12 cellular contexts compared by ENCODE assay signal in genomic region chr14:103105580-103106168, GRCh38. TPM values are rescaled to one million over a fixed set of nuclear protein-coding genes. Genes with fewer than 3 reads are reported as not detected.
DNase-seq lines count a peak whose midpoint lies in the region; ATAC-seq, FAIRE-seq and TF ChIP-seq lines count a peak whose summit lies in the region.
"Had no signal": no experiment of that assay in that cellular context is flagged by ENCODE, and none has a peak within 500 bp of the region (broad histone marks: within the 10 kb centered on the region; RNA-seq: fewer than 3 reads in every experiment).

No MANE protein-coding gene starts in this region.

- H3K4me3 ChIP-seq in endodermal cell (ENCODE audit: low read length): no peak overlapping the region
- no peak overlapping the region for H3K4me3 ChIP-seq in esophagus muscularis mucosa

- DNase-seq in DMS 273 (lab: John Stamatoyannopoulos, UW; ENCODE audit: unreplicated experiment): peak; percentile 65
- DNase-seq in H54 (ENCODE audit: insufficient read length, low spot score): no peak
- peak; percentile 33 to 72 for DNase-seq in NCI-H526 (lab: John Stamatoyannopoulos, UW)
- DNase-seq in endodermal cell: peak; percentile 66
- DNase-seq in esophagus muscularis mucosa (ENCODE audit: extremely low spot score): no peak
- DNase-seq in C1 segment of cervical spinal cord (lab: John Stamatoyannopoulos, UW): no peak
- no peak for DNase-seq in NCI-H128 (lab: John Stamatoyannopoulos, UW; ENCODE audit: unreplicated experiment)

- H3K4me3 Mint-ChIP-seq in endodermal cell: no peak overlapping the region

- H3K36me3 ChIP-seq in endodermal cell (ENCODE audit: control insufficient read depth, insufficient read depth, low read length) (no peaks in the 10 kb centered on the region), esophagus muscularis mucosa (no peaks in the 10 kb centered on the region)

- no peaks in the 10 kb centered on the region for H3K9me3 ChIP-seq in endodermal cell (ENCODE audit: control insufficient read depth, low read length)
- no peaks in the 10 kb centered on the region for H3K9me3 ChIP-seq in esophagus muscularis mucosa

- peaks cover 3% of the 10 kb centered on the region for H3K9me3 Mint-ChIP-seq in endodermal cell

- 82 to 90% methylated on average over 10 of the region's 10 CpGs for WGBS in endodermal cell (ENCODE audit: insufficient coverage in 1 of 2, insufficient read length in 1 of 2), 2 experiments
- WGBS in esophagus muscularis mucosa: 71% methylated on average over 4 of the region's 10 CpGs

- TF ChIP-seq EP300 in esophagus muscularis mucosa (IDR thresholded peaks at IDR 0.05): no peak

- intact Hi-C loops in esophagus muscularis mucosa (cut with DNase I): loop anchor here (2.0 to 5.0 kb wide), 3 partner anchors 37 to 187 kb away; no protein-coding TSS in a partner anchor

- FAIRE-seq in H54 (lab: Jason Lieb, UNC): no peak
- FAIRE-seq: endometrium, G401.6 had no signal

- 0 out of 2 replicates have a peak, but pooled peaks have one; percentile 6 for TF ChIP-seq POLR2A in H54 (IDR thresholded peaks at IDR 0.05; ENCODE audit: low read depth, low read length)
- TF ChIP-seq POLR2A in esophagus muscularis mucosa (IDR thresholded peaks at IDR 0.05; ENCODE audit: low read depth): no peak

- H3K4me1 Mint-ChIP-seq in endodermal cell: peaks cover 13% of the 10 kb centered on the region

- no peak for ATAC-seq in GM18498 (IDR thresholded peaks at IDR 0.05; ENCODE audit: unreplicated experiment)

- peaks cover 52% of the 10 kb centered on the region for H3K27me3 Mint-ChIP-seq in endodermal cell (ENCODE audit: insufficient read depth)

- TF ChIP-seq CTCF in endodermal cell (conservative IDR thresholded peaks at IDR 0.05) (peak; percentile 26), esophagus muscularis mucosa (IDR thresholded peaks at IDR 0.05) (no peak)

- peaks cover 26% of the 10 kb centered on the region for H3K27me3 ChIP-seq in endodermal cell (ENCODE audit: control insufficient read depth, insufficient read depth, low read length, poor library complexity, severe bottlenecking)
- H3K27me3 ChIP-seq in esophagus muscularis mucosa: peaks cover 0 to 65% (median 34%) of the 10 kb centered on the region in 4 donors

- H3K4me1 ChIP-seq in endodermal cell (ENCODE audit: control insufficient read depth, insufficient read depth, low read length): peaks cover 3% of the 10 kb centered on the region
- H3K4me1 ChIP-seq in esophagus muscularis mucosa: peaks cover 37 to 58% (median 55%) of the 10 kb centered on the region in 4 donors

- no peak overlapping the region for H3K27ac ChIP-seq in endodermal cell (ENCODE audit: low read depth, low read length)
- H3K27ac ChIP-seq in esophagus muscularis mucosa (replicated peaks in 1 of 4): no peak overlapping the region
- H3K27ac ChIP-seq: HL-60 had no signal

- no peaks in the 10 kb centered on the region for H3K36me3 Mint-ChIP-seq in endodermal cell (ENCODE audit: low read depth)

- H3K27ac Mint-ChIP-seq in endodermal cell: no peak overlapping the region

- no peak overlapping the region for H3K9ac ChIP-seq in endodermal cell (ENCODE audit: extremely low read depth, low read length, poor library complexity, severe bottlenecking)

RNA-seq across cellular contexts. Expression of gene EXOC3L4, which starts 11.1 kb away (rescaled TPM):
- total RNA-seq in endodermal cell (1 to 10 TPM; 2.5 to 3.6 TPM), esophagus muscularis mucosa (1 to 10 TPM in 3 of 4 donors, under 1 TPM in 1; 0.42 to 2.0 (median 1.2) TPM)
- polyA plus RNA-seq in endodermal cell (2013, experiment 1 of 2): 0.21 TPM
- polyA plus RNA-seq in endodermal cell (2013, experiment 2 of 2): not detected

RNA-seq across cellular contexts. Expression of gene TNFAIP2, which starts 17.6 kb away (rescaled TPM):
- total RNA-seq in endodermal cell (10 to 100 TPM; 16.8 to 19.4 TPM), esophagus muscularis mucosa (100 to 1,000 TPM in 1 of 4 donors, 10 to 100 TPM in 3; 29.0 to 104 (median 74.0) TPM)
- polyA plus RNA-seq in endodermal cell (2013, experiment 1 of 2): 57.6 TPM
- polyA plus RNA-seq in endodermal cell (2013, experiment 2 of 2): 59.4 TPM

RNA-seq across cellular contexts. Expression of gene LBHD2, which starts 21.7 kb away (rescaled TPM):
- not detected for total RNA-seq in endodermal cell
- not detected for polyA plus RNA-seq in endodermal cell (2013, experiment 1 of 2)
- not detected for polyA plus RNA-seq in endodermal cell (2013, experiment 2 of 2)
- total RNA-seq in esophagus muscularis mucosa: not detected
- total RNA-seq: renal cortical epithelial cell had no signal

RNA-seq across cellular contexts. Expression of gene CDC42BPB, which starts 48.3 kb away (rescaled TPM):
- total RNA-seq in endodermal cell (100 to 1,000 TPM; 120 to 123 TPM), esophagus muscularis mucosa (100 to 1,000 TPM in 2 of 4 donors, 10 to 100 TPM in 2; 93.9 to 132 (median 110) TPM)
- polyA plus RNA-seq in endodermal cell (2013, experiment 1 of 2): 82.7 TPM
- 80.3 TPM for polyA plus RNA-seq in endodermal cell (2013, experiment 2 of 2)

Comparison
In these comparisons a context has a peak if more than half of its experiments do, and no peak if none do; other contexts are left out.
1. DNase-seq: peak in DMS 273 (single experiment), NCI-H526 (2 of 2) and endodermal cell (single experiment); none in H54 (single experiment), esophagus muscularis mucosa (single experiment), C1 segment of cervical spinal cord (0 of 14) and NCI-H128 (single experiment).